8 cellular contexts compared by ENCODE assay signal in genomic region chr5:125410501-125411162, GRCh38.
DNase-seq lines count a peak whose midpoint lies in the region; ATAC-seq and TF ChIP-seq lines count a peak whose summit lies in the region.

No MANE protein-coding gene starts in this region.

- peak overlapping the region; percentile 63 for H3K9ac ChIP-seq in neural cell (ENCODE audit: low read length)

- H3K79me2 ChIP-seq in neural cell (replicated peaks; ENCODE audit: insufficient read depth, low read length) = no peaks in the 10 kb centered on the region

- H3K9me2 ChIP-seq in neural cell (ENCODE audit: insufficient read depth, low read length) = no peaks in the 10 kb centered on the region

- H3K4me2 ChIP-seq in neural cell (ENCODE audit: low read length) = peak overlapping the region; percentile 25

- H4K20me1 ChIP-seq in neural cell (ENCODE audit: insufficient read depth) = no peaks in the 10 kb centered on the region

- H3K27ac ChIP-seq in neural cell (ENCODE audit: low read length) = peak overlapping the region; percentile 92

- H3F3A ChIP-seq in neural cell (ENCODE audit: insufficient read depth, low read length, poor library complexity, severe bottlenecking) = peaks cover 6% of the 10 kb centered on the region

- TF ChIP-seq EP300 in neural cell (conservative IDR thresholded peaks at IDR 0.05; ENCODE audit: poor library complexity, severe bottlenecking) = peak; percentile 17

- peak overlapping the region; percentile 36 for H3K4me3 ChIP-seq in neural cell (ENCODE audit: low read length)

- no peak for ATAC-seq in GM19351 (IDR thresholded peaks at IDR 0.05; ENCODE audit: unreplicated experiment)

- H2AFZ ChIP-seq in neural cell (ENCODE audit: low read depth, low read length) = no peak overlapping the region

- no peaks in the 10 kb centered on the region for H3K9me3 ChIP-seq in neural cell (ENCODE audit: low read length)

- TF ChIP-seq CTCF in neural cell (IDR thresholded peaks at IDR 0.05; ENCODE audit: poor library complexity, severe bottlenecking) = no peak

- in situ Hi-C loops in Caki2 (cut with HindIII; ENCODE audit: low pct_unique_long_range_greater_than_20kb, low sequenced_read_pairs) = no loop called here

- peak; percentile 34 for TF ChIP-seq RAD21 in neural cell (conservative IDR thresholded peaks at IDR 0.05)

- H3K27me3 ChIP-seq in neural cell (ENCODE audit: insufficient read depth, low read depth, low read length) = no peaks in the 10 kb centered on the region

- no peaks in the 10 kb centered on the region for H3K36me3 ChIP-seq in neural cell (ENCODE audit: insufficient read depth, low read length)

- DNase-seq in Caki2 (ENCODE audit: low read depth) = peak; percentile 91
- peak; percentile 40 for DNase-seq in NCI-H2081 treated with DMSO at 0.1 percent for 48 hours (lab: John Stamatoyannopoulos, UW)
- peak; percentile 79 for DNase-seq in dermis blood vessel endothelial cell
- DNase-seq in effector CD8-positive, alpha-beta T cell (lab: John Stamatoyannopoulos, UW) = no peak
- DNase-seq in activated CD4-positive, alpha-beta T cell treated with anti-CD3 and anti-CD28 coated beads, Interleukin-2, amount 50 U/mL, for 1 hour = no peak
- DNase-seq in effector CD4-positive, alpha-beta T cell = no peak

TF ChIP-seq in neural cell, 6 proteins besides CTCF, POLR2A, EP300 and RAD21:
- no peak for TF ChIP-seq POLR2AphosphoS5 (IDR thresholded peaks at IDR 0.05)
- TF ChIP-seq SMC3 (conservative IDR thresholded peaks at IDR 0.05; ENCODE audit: poor library complexity) = no peak
- no peak for TF ChIP-seq TAF1 (IDR thresholded peaks at IDR 0.05; ENCODE audit: low read depth)
- no peak for TF ChIP-seq REST (IDR thresholded peaks at IDR 0.05; ENCODE audit: borderline replicate concordance)
- no peak for TF ChIP-seq EZH2 (IDR thresholded peaks at IDR 0.05; ENCODE audit: borderline replicate concordance, insufficient read depth, low read length, poor library complexity, severe bottlenecking)
- TF ChIP-seq MXI1 (conservative IDR thresholded peaks at IDR 0.05; ENCODE audit: poor library complexity, severe bottlenecking) = no peak

Comparison
In these comparisons a context has a peak if more than half of its experiments do, and no peak if none do; other contexts are left out.
1. DNase-seq: peak in Caki2 (single experiment), NCI-H2081 treated with DMSO at 0.1 percent for 48 hours (single experiment) and dermis blood vessel endothelial cell (single experiment); none in effector CD8-positive, alpha-beta T cell (single experiment), activated CD4-positive, alpha-beta T cell treated with anti-CD3 and anti-CD28 coated beads, Interleukin-2, amount 50 U/mL, for 1 hour (single experiment) and effector CD4-positive, alpha-beta T cell (single experiment).